ENCODE assay signal across 1 cellular context in genomic region chr12:1234073-1234472, GRCh38.
TF ChIP-seq lines count a peak whose summit lies in the region.

No MANE protein-coding gene starts in this region.

TF ChIP-seq in IMR-90, 13 proteins besides CTCF, POLR2A, EP300 and RAD21 (continued from another document):
- TF ChIP-seq, protein P1, sequence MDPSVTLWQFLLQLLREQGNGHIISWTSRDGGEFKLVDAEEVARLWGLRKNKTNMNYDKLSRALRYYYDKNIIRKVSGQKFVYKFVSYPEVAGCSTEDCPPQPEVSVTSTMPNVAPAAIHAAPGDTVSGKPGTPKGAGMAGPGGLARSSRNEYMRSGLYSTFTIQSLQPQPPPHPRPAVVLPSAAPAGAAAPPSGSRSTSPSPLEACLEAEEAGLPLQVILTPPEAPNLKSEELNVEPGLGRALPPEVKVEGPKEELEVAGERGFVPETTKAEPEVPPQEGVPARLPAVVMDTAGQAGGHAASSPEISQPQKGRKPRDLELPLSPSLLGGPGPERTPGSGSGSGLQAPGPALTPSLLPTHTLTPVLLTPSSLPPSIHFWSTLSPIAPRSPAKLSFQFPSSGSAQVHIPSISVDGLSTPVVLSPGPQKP (IDR thresholded peaks at IDR 0.05; ENCODE audit: borderline replicate concordance, low read depth, low read length), result no peak
- no peak for TF ChIP-seq MAZ (IDR thresholded peaks at IDR 0.05; ENCODE audit: borderline replicate concordance, low read depth, low read length)
